Comparison of ENCODE assay signal across 17 cellular contexts in the genomic region with DNA sequence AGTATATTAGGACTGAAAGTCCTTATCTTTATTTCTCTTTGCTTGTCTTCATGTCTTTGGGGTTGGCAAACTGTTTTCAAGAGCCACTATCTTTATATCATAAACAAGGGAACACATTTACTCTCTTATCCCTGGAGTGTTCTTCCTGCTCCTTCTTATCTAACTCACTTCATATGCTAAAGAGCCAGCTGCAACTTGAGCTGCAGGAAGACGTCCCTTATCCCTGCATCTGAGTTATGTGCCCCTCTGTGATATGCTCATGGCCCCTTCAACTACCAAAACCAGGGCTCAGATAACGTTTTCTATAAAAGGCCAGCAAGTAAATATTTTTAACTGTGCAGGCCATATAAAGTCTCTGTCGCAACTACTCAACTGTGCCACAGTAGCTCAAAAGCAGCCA.
"Had no signal": no experiment of that assay in that cellular context is flagged by ENCODE, and none has a peak within 500 bp of the region (broad histone marks: within the 10 kb centered on the region; RNA-seq: fewer than 3 reads in every experiment).

No MANE protein-coding gene starts in this region.

- H3K4me3 ChIP-seq: dorsolateral prefrontal cortex, gastrocnemius medialis, heart right ventricle, pancreas, stomach, thoracic aorta had no signal

- H3K27me3 ChIP-seq: dorsolateral prefrontal cortex, gastrocnemius medialis, heart right ventricle, pancreas, stomach had no signal

- H3K4me1 ChIP-seq: gastrocnemius medialis, heart right ventricle, pancreas, stomach had no signal

- H3K9me3 ChIP-seq: gastrocnemius medialis, pancreas, thoracic aorta had no signal

- H3K27ac ChIP-seq: dorsolateral prefrontal cortex, gastrocnemius medialis, heart right ventricle, pancreas, stomach, thoracic aorta had no signal

- H3K36me3 ChIP-seq: gastrocnemius medialis, heart right ventricle, pancreas, stomach, thoracic aorta had no signal

- DNase-seq: cortex of kidney; dorsolateral prefrontal cortex; effector CD8-positive, alpha-beta T cell; gastrocnemius medialis; heart right ventricle; islet precursor cell; mammary epithelial cell; occipital lobe; pancreas; right cardiac atrium; small intestine; stimulated activated CD4-positive, alpha-beta T cell treated with anti-CD3 and anti-CD28 coated beads, Interleukin-12 subunit alpha, Interleukin-12 subunit beta, amount 100 ng/mL, for 4 hours; stimulated activated naive CD4-positive, alpha-beta T cell; stomach; substantia nigra; trophoblast cell had no signal
